In genomic region chr1:222728746-222729145, GRCh38 we compare ENCODE assay signal across 20 cellular contexts. TPM values are rescaled to one million over a fixed set of nuclear protein-coding genes. Genes with fewer than 3 reads are reported as not detected.
A peak's percentile ranks its signal among the peaks of the same experiment; 100 is the strongest.
DNase-seq lines count a peak whose midpoint lies in the region; ATAC-seq and TF ChIP-seq lines count a peak whose summit lies in the region.
"Had no signal": no experiment of that assay in that cellular context is flagged by ENCODE, and none has a peak within 500 bp of the region (broad histone marks: within the 10 kb centered on the region; RNA-seq: fewer than 3 reads in every experiment).

No MANE protein-coding gene starts in this region.

- ATAC-seq in CD4-positive, alpha-beta T cell (ENCODE audit: poor library complexity) = no peak
- ATAC-seq in central memory CD8-positive, alpha-beta T cell (replicated peaks; ENCODE audit: extremely low read depth, poor library complexity, severe bottlenecking) = no peak
- no peak for ATAC-seq in SK-N-SH treated with all-trans-retinoic acid at 6 μM for 48 hours
- no peak for ATAC-seq in stimulated activated effector memory CD8-positive, alpha-beta T cell treated with anti-CD3 and anti-CD28 coated beads, Interleukin-12 subunit alpha, Interleukin-12 subunit beta, amount 100 ng/mL, for 72 hours
- ATAC-seq: CD8-positive, alpha-beta T cell; GM23338 had no signal

- CTCF ChIA-PET in CD4-positive, alpha-beta T cell (lab: Charles Lee) = no interaction called here

- H3K4me1 ChIP-seq in BE2C = no peaks in the 10 kb centered on the region

- H3K4me1 Mint-ChIP-seq in CD4-positive, alpha-beta T cell (ENCODE audit: low read depth) = no peaks in the 10 kb centered on the region
- peaks cover 7% of the 10 kb centered on the region for H3K4me1 Mint-ChIP-seq in central memory CD8-positive, alpha-beta T cell
- no peaks in the 10 kb centered on the region for H3K4me1 Mint-ChIP-seq in stimulated activated effector memory CD8-positive, alpha-beta T cell treated with anti-CD3 and anti-CD28 coated beads, Interleukin-12 subunit alpha, Interleukin-12 subunit beta, amount 100 ng/mL, for 72 hours
- H3K4me1 Mint-ChIP-seq: GM23338 had no signal

- H3K36me3 Mint-ChIP-seq in CD4-positive, alpha-beta T cell (ENCODE audit: low read depth) = peaks cover 94% of the 10 kb centered on the region
- H3K36me3 Mint-ChIP-seq in central memory CD8-positive, alpha-beta T cell (ENCODE audit: insufficient read depth) = peaks cover 84% of the 10 kb centered on the region
- peaks cover 100% of the 10 kb centered on the region for H3K36me3 Mint-ChIP-seq in stimulated activated effector memory CD8-positive, alpha-beta T cell treated with anti-CD3 and anti-CD28 coated beads, Interleukin-12 subunit alpha, Interleukin-12 subunit beta, amount 100 ng/mL, for 72 hours

- no peaks in the 10 kb centered on the region for H3K9me3 Mint-ChIP-seq in CD4-positive, alpha-beta T cell
- no peaks in the 10 kb centered on the region for H3K9me3 Mint-ChIP-seq in central memory CD8-positive, alpha-beta T cell
- H3K9me3 Mint-ChIP-seq in stimulated activated effector memory CD8-positive, alpha-beta T cell treated with anti-CD3 and anti-CD28 coated beads, Interleukin-12 subunit alpha, Interleukin-12 subunit beta, amount 100 ng/mL, for 72 hours = no peaks in the 10 kb centered on the region
- H3K9me3 Mint-ChIP-seq: CD14-positive monocyte; CD8-positive, alpha-beta T cell; GM23338 had no signal

- H3K27me3 ChIP-seq in CD4-positive, alpha-beta T cell (ENCODE audit: control insufficient read depth, insufficient read depth, low read length) = no peaks in the 10 kb centered on the region
- no peaks in the 10 kb centered on the region for H3K27me3 ChIP-seq in BE2C
- H3K27me3 ChIP-seq: BLaER1 had no signal

- peak overlapping the region; percentile 32 for H3K27ac Mint-ChIP-seq in CD4-positive, alpha-beta T cell
- peak overlapping the region; percentile 32 for H3K27ac Mint-ChIP-seq in central memory CD8-positive, alpha-beta T cell (ENCODE audit: low read depth)
- no peak overlapping the region for H3K27ac Mint-ChIP-seq in stimulated activated effector memory CD8-positive, alpha-beta T cell treated with anti-CD3 and anti-CD28 coated beads, Interleukin-12 subunit alpha, Interleukin-12 subunit beta, amount 100 ng/mL, for 72 hours
- H3K27ac Mint-ChIP-seq: CD8-positive, alpha-beta T cell; GM23338 had no signal

- no peak for DNase-seq in CD4-positive, alpha-beta T cell
- DNase-seq in central memory CD8-positive, alpha-beta T cell (ENCODE audit: low spot score in 2 of 2) = no peak
- peak; percentile 68 for DNase-seq in medulla oblongata (ENCODE audit: extremely low spot score)
- DNase-seq in putamen (ENCODE audit: low spot score) = peak; percentile 59
- DNase-seq in BE2C = no peak
- no peak for DNase-seq in stimulated activated effector memory CD8-positive, alpha-beta T cell treated with anti-CD3 and anti-CD28 coated beads, Interleukin-12 subunit alpha, Interleukin-12 subunit beta, amount 100 ng/mL, for 72 hours (ENCODE audit: low spot score in 2 of 2)
- DNase-seq in NCI-H1930 (lab: John Stamatoyannopoulos, UW) = no peak
- DNase-seq: Calu3; CD8-positive, alpha-beta T cell; DMS53; DND-41; EL; HCEC 1CT had no signal

- H3K4me3 ChIP-seq in BE2C (ENCODE audit: low read depth, low read length) = no peak overlapping the region
- H3K4me3 ChIP-seq: BLaER1, GM23338 had no signal

- H3K27ac ChIP-seq in CD4-positive, alpha-beta T cell (ENCODE audit: low read depth, low read length) = no peak overlapping the region
- H3K27ac ChIP-seq: BLaER1 had no signal

- H3K9me3 ChIP-seq in CD4-positive, alpha-beta T cell (ENCODE audit: control insufficient read depth, low read length) = no peaks in the 10 kb centered on the region
- no peaks in the 10 kb centered on the region for H3K9me3 ChIP-seq in BE2C
- H3K9me3 ChIP-seq: BLaER1 had no signal

- POLR2A ChIA-PET in CD4-positive, alpha-beta T cell (lab: Charles Lee) = interaction anchor here (2.3 kb wide), 1 partner anchor 16 kb away, joined by 13 read pairs; the partner anchor contains the start of genes AIDA and BROX

- intact Hi-C loops in CD4-positive, alpha-beta T cell (cut with DNase I, micrococcal nuclease) = no loop called here

- peaks cover 18% of the 10 kb centered on the region for H3K36me3 ChIP-seq in BE2C

- TF ChIP-seq CTCF in CD4-positive, alpha-beta T cell (IDR thresholded peaks at IDR 0.05) = no peak
- TF ChIP-seq CTCF in BE2C (IDR thresholded peaks at IDR 0.05; ENCODE audit: low read depth, low read length) = no peak

- H3K27me3 Mint-ChIP-seq in CD4-positive, alpha-beta T cell = no peaks in the 10 kb centered on the region
- no peaks in the 10 kb centered on the region for H3K27me3 Mint-ChIP-seq in central memory CD8-positive, alpha-beta T cell

- no peak overlapping the region for H3K4me3 Mint-ChIP-seq in CD4-positive, alpha-beta T cell
- no peak overlapping the region for H3K4me3 Mint-ChIP-seq in central memory CD8-positive, alpha-beta T cell
- H3K4me3 Mint-ChIP-seq in stimulated activated effector memory CD8-positive, alpha-beta T cell treated with anti-CD3 and anti-CD28 coated beads, Interleukin-12 subunit alpha, Interleukin-12 subunit beta, amount 100 ng/mL, for 72 hours = no peak overlapping the region
- H3K4me3 Mint-ChIP-seq: CD14-positive monocyte; CD8-positive, alpha-beta T cell; GM23338 had no signal

TF ChIP-seq in SK-N-SH treated with all-trans-retinoic acid at 6 μM for 48 hours, 23 proteins besides CTCF, POLR2A, EP300 and RAD21:
- TF ChIP-seq TCF4 (CRISPR knock-in tag; IDR thresholded peaks at IDR 0.05; ENCODE audit: borderline replicate concordance) (no peak), ISL1 (CRISPR knock-in tag; IDR thresholded peaks at IDR 0.05) (no peak), BACH2 (CRISPR knock-in tag; IDR thresholded peaks at IDR 0.05; ENCODE audit: borderline replicate concordance) (no peak), ZFP30 (CRISPR knock-in tag; IDR thresholded peaks at IDR 0.05) (no peak), ZNF565 (CRISPR knock-in tag; conservative IDR thresholded peaks at IDR 0.05; ENCODE audit: low read depth) (no peak), CSDC2 (CRISPR knock-in tag; IDR thresholded peaks at IDR 0.05) (no peak)

RNA-seq across cellular contexts. Expression of gene FAM177B, which starts 8.3 kb away (rescaled TPM):
- total RNA-seq in CD4-positive, alpha-beta T cell = not detected
- not detected for polyA plus RNA-seq in BE2C (2012; ENCODE audit: insufficient read depth, insufficient read length, low read depth)
- total RNA-seq: A172; Calu3; CD8-positive, alpha-beta T cell; G401; GM23338; HT-29 had no signal
- polyA plus RNA-seq: CD14-positive monocyte, GM23338 had no signal

RNA-seq across cellular contexts. Expression of gene BROX, which starts 16.4 kb away (rescaled TPM):
- 10 to 100 TPM; 51.3 to 52.3 TPM for total RNA-seq in CD4-positive, alpha-beta T cell
- polyA plus RNA-seq in BE2C (2012; ENCODE audit: insufficient read depth, insufficient read length, low read depth) = 7.2 TPM

RNA-seq across cellular contexts. Expression of gene AIDA, which starts 16.5 kb away (rescaled TPM):
- total RNA-seq in CD4-positive, alpha-beta T cell = 10 to 100 TPM; 23.6 to 25.1 TPM
- polyA plus RNA-seq in BE2C (2012; ENCODE audit: insufficient read depth, insufficient read length, low read depth) = 18.1 TPM

Comparison
In these comparisons a context has a peak if more than half of its experiments do, and no peak if none do; other contexts are left out.
1. DNase-seq: peak in medulla oblongata (single experiment) and putamen (single experiment); none in CD4-positive, alpha-beta T cell (0 of 10), central memory CD8-positive, alpha-beta T cell (0 of 2), BE2C (single experiment), stimulated activated effector memory CD8-positive, alpha-beta T cell treated with anti-CD3 and anti-CD28 coated beads, Interleukin-12 subunit alpha, Interleukin-12 subunit beta, amount 100 ng/mL, for 72 hours (0 of 2) and NCI-H1930 (0 of 2).